Comparison of ENCODE assay signal across 9 cellular contexts in genomic region chr10:47438857-47439474, GRCh38. TPM values are rescaled to one million over a fixed set of nuclear protein-coding genes. Genes with fewer than 3 reads are reported as not detected.
A peak's percentile ranks its signal among the peaks of the same experiment; 100 is the strongest.
DNase-seq lines count a peak whose midpoint lies in the region; ATAC-seq and TF ChIP-seq lines count a peak whose summit lies in the region.
"Had no signal": no experiment of that assay in that cellular context is flagged by ENCODE, and none has a peak within 500 bp of the region (broad histone marks: within the 10 kb centered on the region; RNA-seq: fewer than 3 reads in every experiment).

No MANE protein-coding gene starts in this region.

- POLR2A ChIA-PET in MCF 10A (lab: Yijun Ruan, JAX): interaction anchor here (1.2 to 2.2 kb wide), 2 partner anchors 35 to 43 kb away, joined by 5 to 6 read pairs; no protein-coding TSS in a partner anchor

- intact Hi-C loops in MCF 10A (cut with micrococcal nuclease) (no loop called here), lower leg skin (cut with DNase I; ENCODE audit: low total_unique reads) (no loop called here), aorta (cut with DNase I) (no loop called here)

- H3K9me3 Mint-ChIP-seq in MCF 10A (ENCODE audit: unreplicated experiment): peaks cover 7% of the 10 kb centered on the region
- H3K9me3 Mint-ChIP-seq in T-helper 2 cell treated with Interferon-gamma antibody and Interleukin-4, amounts not matched to agents 5 μg/mL and 100 μg/mL, for 36 hours: peaks cover 4% of the 10 kb centered on the region

- no peaks in the 10 kb centered on the region for H3K27me3 Mint-ChIP-seq in MCF 10A (ENCODE audit: insufficient read depth, unreplicated experiment)
- H3K27me3 Mint-ChIP-seq in T-helper 2 cell treated with Interferon-gamma antibody and Interleukin-4, amounts not matched to agents 5 μg/mL and 100 μg/mL, for 36 hours (ENCODE audit: low read depth): peaks cover 28% of the 10 kb centered on the region

- no peaks in the 10 kb centered on the region for H3K27me3 ChIP-seq in aorta (ENCODE audit: control insufficient read depth in 1 of 2, insufficient read depth in 2 of 2, low read length in 1 of 2)

- no peaks in the 10 kb centered on the region for H3K4me1 ChIP-seq in aorta (ENCODE audit: control insufficient read depth in 1 of 2, insufficient read depth in 2 of 2, low read length in 2 of 2)

- peak; percentile 1 to 7 for DNase-seq in NCI-H187 (lab: John Stamatoyannopoulos, UW)
- DNase-seq in MCF 10A (ENCODE audit: unreplicated experiment): peak; percentile 76
- peak; percentile 14 to 49 for DNase-seq in lower leg skin (ENCODE audit: low spot score in 2 of 2)
- DNase-seq in aorta: no peak
- DNase-seq in T-helper 2 cell treated with Interferon-gamma antibody and Interleukin-4, amounts not matched to agents 5 μg/mL and 100 μg/mL, for 36 hours (ENCODE audit: low spot score): no peak

- H3K4me1 Mint-ChIP-seq in MCF 10A (ENCODE audit: insufficient read depth, unreplicated experiment): peaks cover 7% of the 10 kb centered on the region
- H3K4me1 Mint-ChIP-seq in T-helper 2 cell treated with Interferon-gamma antibody and Interleukin-4, amounts not matched to agents 5 μg/mL and 100 μg/mL, for 36 hours (ENCODE audit: low read depth): peaks cover 9% of the 10 kb centered on the region

- CTCF ChIA-PET in MCF 10A (lab: Yijun Ruan, JAX): interaction anchor here (0.6 to 2.6 kb wide), 18 partner anchors 9 to 128 kb away, joined by 3 to 11 read pairs (median 5); partner anchors contain the start of gene ZNF488

- no peak for ATAC-seq in GM19395 (IDR thresholded peaks at IDR 0.05; ENCODE audit: unreplicated experiment)
- ATAC-seq in aorta (ENCODE audit: low FRiP score): no peak
- no peak for ATAC-seq in GM18511 (IDR thresholded peaks at IDR 0.05; ENCODE audit: unreplicated experiment)

- H3K36me3 Mint-ChIP-seq in MCF 10A (ENCODE audit: insufficient read depth, unreplicated experiment): no peaks in the 10 kb centered on the region
- H3K36me3 Mint-ChIP-seq in T-helper 2 cell treated with Interferon-gamma antibody and Interleukin-4, amounts not matched to agents 5 μg/mL and 100 μg/mL, for 36 hours (ENCODE audit: low read depth): no peaks in the 10 kb centered on the region

- peak; percentile 40; the same call in 1 of the 3 replicates for TF ChIP-seq CTCF in GM12872 (IDR thresholded peaks at IDR 0.05; ENCODE audit: insufficient read depth, low read depth, low read length)
- peak; percentile 68 for TF ChIP-seq CTCF in MCF 10A (IDR thresholded peaks at IDR 0.05; ENCODE audit: unreplicated experiment)
- TF ChIP-seq CTCF in lower leg skin (IDR thresholded peaks at IDR 0.05): no peak

- TF ChIP-seq POLR2A in lower leg skin (IDR thresholded peaks at IDR 0.05): no peak

- 40 to 56% methylated on average over 6 of the region's 6 CpGs for WGBS in lower leg skin, 2 donors
- 49 to 53% methylated on average over 6 of the region's 6 CpGs for WGBS in aorta, 2 donors

- no peaks in the 10 kb centered on the region for H3K36me3 ChIP-seq in aorta (ENCODE audit: control insufficient read depth in 1 of 2, insufficient read depth in 2 of 2, low read length in 1 of 2)

- no peak overlapping the region for H3K27ac Mint-ChIP-seq in MCF 10A (ENCODE audit: low read depth, unreplicated experiment)
- no peak overlapping the region for H3K27ac Mint-ChIP-seq in T-helper 2 cell treated with Interferon-gamma antibody and Interleukin-4, amounts not matched to agents 5 μg/mL and 100 μg/mL, for 36 hours

- no TSS peak for BruUV-seq in MCF 10A (replicated peaks; lab: Mats Ljungman, UMichigan)

- H3K4me3 ChIP-seq in lower leg skin (ENCODE audit: low read depth, poor library complexity, severe bottlenecking): no peak overlapping the region
- no peak overlapping the region for H3K4me3 ChIP-seq in aorta (ENCODE audit: low read length in 2 of 2)

- no peak overlapping the region for H3K27ac ChIP-seq in aorta (ENCODE audit: low read depth in 1 of 2, low read length in 2 of 2)

- H3K4me3 Mint-ChIP-seq in MCF 10A (ENCODE audit: unreplicated experiment): no peak overlapping the region
- no peak overlapping the region for H3K4me3 Mint-ChIP-seq in T-helper 2 cell treated with Interferon-gamma antibody and Interleukin-4, amounts not matched to agents 5 μg/mL and 100 μg/mL, for 36 hours

- H3K9me3 ChIP-seq in aorta (ENCODE audit: control insufficient read depth, low read length): peaks cover 7% of the 10 kb centered on the region

RNA-seq across cellular contexts. Expression of gene ANXA8, which starts 44.9 kb away (rescaled TPM):
- 47.3 and 103 TPM in 2 replicates for total RNA-seq in MCF 10A (2022)
- total RNA-seq in lower leg skin: 100 to 1,000 TPM in 3 of 4 donors, 10 to 100 TPM in 1; 94.1 to 198 (median 139) TPM
- under 1 TPM in 1 of 2 donors, not detected in 1; 0.27 TPM for total RNA-seq in aorta
- under 1 TPM in 1 of 2 donors, not detected in 1; 0.82 TPM for polyA plus RNA-seq in aorta
- total RNA-seq: pulmonary artery endothelial cell had no signal

RNA-seq across cellular contexts. Expression of gene FAM25G, which starts 52.5 kb away (rescaled TPM):
- total RNA-seq in MCF 10A (2022): not detected in 2 replicates
- 100 to 1,000 TPM in 1 of 4 donors, 10 to 100 TPM in 3; 41.4 to 115 (median 85.8) TPM for total RNA-seq in lower leg skin
- total RNA-seq in aorta: not detected
- polyA plus RNA-seq in aorta: not detected
- total RNA-seq: pulmonary artery endothelial cell had no signal

RNA-seq across cellular contexts. Expression of gene ZNF488, which starts 54.9 kb away (rescaled TPM):
- total RNA-seq in MCF 10A (2022) (0.12 TPM in 2 replicates), lower leg skin (1 to 10 TPM in 2 of 4 donors, under 1 TPM in 2; 0.80 to 2.0 (median 1.1) TPM), aorta (under 1 TPM in 1 of 2 donors, not detected in 1; 0.12 TPM)
- 1 to 10 TPM in 1 of 2 donors, under 1 TPM in 1; 0.20 to 3.8 TPM for polyA plus RNA-seq in aorta
- total RNA-seq: pulmonary artery endothelial cell had no signal

Comparison
In these comparisons a context has a peak if more than half of its experiments do, and no peak if none do; other contexts are left out.
1. CTCF ChIP-seq: peak in GM12872 (single experiment) and MCF 10A (single experiment); none in lower leg skin (0 of 3).
2. DNase-seq: peak in NCI-H187 (2 of 2), MCF 10A (single experiment) and lower leg skin (2 of 2); none in aorta (0 of 2) and T-helper 2 cell treated with Interferon-gamma antibody and Interleukin-4, amounts not matched to agents 5 μg/mL and 100 μg/mL, for 36 hours (single experiment).
3. RNA of gene ANXA8, which starts 44.9 kb away (total RNA-seq): 94.1 to 198 TPM in lower leg skin and 47.3 to 103 TPM in MCF 10A; 0.27 TPM in aorta; every median in the first group is over 10 times any median in the second.
4. RNA of gene FAM25G, which starts 52.5 kb away (total RNA-seq): 41.4 to 115 TPM in lower leg skin; not detected in MCF 10A and not detected in aorta; every median in the first group is over 10 times any median in the second.